8 cellular contexts compared by ENCODE assay signal in the genomic region with DNA sequence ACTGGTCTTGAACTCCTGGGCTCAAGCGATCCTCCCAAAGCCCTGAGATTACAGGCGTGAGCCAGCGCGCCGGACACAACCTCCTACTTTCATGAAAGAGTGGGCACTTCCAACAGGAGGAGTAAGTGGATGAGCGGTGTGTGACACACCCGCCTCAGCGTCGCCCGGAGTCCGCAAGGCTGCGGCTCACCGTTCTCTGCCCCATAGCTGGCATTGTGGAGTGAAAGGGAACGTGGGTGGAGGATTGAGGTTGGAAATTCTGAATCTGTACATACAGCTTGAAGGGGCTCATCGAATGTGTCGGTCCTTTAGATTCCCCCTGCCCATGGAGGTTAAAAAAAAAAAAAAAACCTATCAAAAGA. TPM values are rescaled to one million over a fixed set of nuclear protein-coding genes. Genes with fewer than 3 reads are reported as not detected.
DNase-seq lines count a peak whose midpoint lies in the region; ATAC-seq and TF ChIP-seq lines count a peak whose summit lies in the region.

No MANE protein-coding gene starts in this region.

- CTCF ChIA-PET in activated CD4-positive, alpha-beta memory T cell treated with anti-CD3 and anti-CD28 coated beads, Interleukin-2, amount 10 ng/mL, durations not matched to agents 7 days and 5 days (lab: Charles Lee) = interaction anchor here (0.6 to 1.5 kb wide), 12 partner anchors 25 to 192 kb away, joined by 3 to 15 read pairs (median 3); a partner anchor contains a TSS

- DNase-seq in BE2C (no peak), HK-2 (ENCODE audit: unreplicated experiment) (peak; percentile 81), neural progenitor cell (ENCODE audit: low spot score) (peak; percentile 46), T1000 (lab: John Stamatoyannopoulos, UW) (no peak)
- DNase-seq in activated CD4-positive, alpha-beta memory T cell treated with anti-CD3 and anti-CD28 coated beads, Interleukin-2, amount 10 ng/mL, durations not matched to agents 7 days and 5 days = peak; percentile 21

- H3K4me1 Mint-ChIP-seq in activated CD4-positive, alpha-beta memory T cell treated with anti-CD3 and anti-CD28 coated beads, Interleukin-2, amount 10 ng/mL, durations not matched to agents 7 days and 5 days = peaks cover 9% of the 10 kb centered on the region
- peaks cover 52% of the 10 kb centered on the region for H3K4me1 Mint-ChIP-seq in neural progenitor cell

- H4K20me1 ChIP-seq in neural progenitor cell (ENCODE audit: low read depth) = peaks cover 38% of the 10 kb centered on the region

- 10% methylated on average over 16 of the region's 16 CpGs for WGBS in thymus

- H3K27me3 Mint-ChIP-seq in activated CD4-positive, alpha-beta memory T cell treated with anti-CD3 and anti-CD28 coated beads, Interleukin-2, amount 10 ng/mL, durations not matched to agents 7 days and 5 days = peaks cover 22% of the 10 kb centered on the region
- H3K27me3 Mint-ChIP-seq in neural progenitor cell (ENCODE audit: insufficient read depth, low read depth) = peaks cover 6% of the 10 kb centered on the region

- POLR2A ChIA-PET in activated CD4-positive, alpha-beta memory T cell treated with anti-CD3 and anti-CD28 coated beads, Interleukin-2, amount 10 ng/mL, durations not matched to agents 7 days and 5 days (lab: Charles Lee) = interaction anchor here (0.7 to 1.0 kb wide), 2 partner anchors 11 to 75 kb away, joined by 3 read pairs; no protein-coding TSS in a partner anchor

- ATAC-seq in GM19452 (IDR thresholded peaks at IDR 0.05; ENCODE audit: unreplicated experiment) (peak; percentile 35), esophagus mucosa (peak; percentile 56)

- peaks cover 7% of the 10 kb centered on the region for H3F3A ChIP-seq in neural progenitor cell (ENCODE audit: low read depth)

- no peak overlapping the region for H3K27ac Mint-ChIP-seq in activated CD4-positive, alpha-beta memory T cell treated with anti-CD3 and anti-CD28 coated beads, Interleukin-2, amount 10 ng/mL, durations not matched to agents 7 days and 5 days
- H3K27ac Mint-ChIP-seq in neural progenitor cell = peak overlapping the region; percentile 89

- H3K4me3 ChIP-seq in BE2C (ENCODE audit: low read depth, low read length) (peak overlapping the region; percentile 79), neural progenitor cell (peak overlapping the region; percentile 63), thymus (ENCODE audit: low read length) (peak overlapping the region; percentile 68)

- peak overlapping the region; percentile 69 for H3K4me3 Mint-ChIP-seq in activated CD4-positive, alpha-beta memory T cell treated with anti-CD3 and anti-CD28 coated beads, Interleukin-2, amount 10 ng/mL, durations not matched to agents 7 days and 5 days
- H3K4me3 Mint-ChIP-seq in neural progenitor cell = peak overlapping the region; percentile 88

- H3K4me2 ChIP-seq in neural progenitor cell = peak overlapping the region; percentile 95

- H3K4me1 ChIP-seq in BE2C = peaks cover 26% of the 10 kb centered on the region
- peaks cover 51% of the 10 kb centered on the region for H3K4me1 ChIP-seq in neural progenitor cell
- H3K4me1 ChIP-seq in thymus (ENCODE audit: control insufficient read depth, insufficient read depth, low read length) = no peaks in the 10 kb centered on the region

- peaks cover 44% of the 10 kb centered on the region for H3K79me2 ChIP-seq in neural progenitor cell (ENCODE audit: low read depth)

- H3K36me3 Mint-ChIP-seq in activated CD4-positive, alpha-beta memory T cell treated with anti-CD3 and anti-CD28 coated beads, Interleukin-2, amount 10 ng/mL, durations not matched to agents 7 days and 5 days (ENCODE audit: low read depth) = no peaks in the 10 kb centered on the region
- peaks cover 16% of the 10 kb centered on the region for H3K36me3 Mint-ChIP-seq in neural progenitor cell

- H3K36me3 ChIP-seq in BE2C (no peaks in the 10 kb centered on the region), neural progenitor cell (no peaks in the 10 kb centered on the region), thymus (ENCODE audit: control insufficient read depth, insufficient read depth) (no peaks in the 10 kb centered on the region)

- no peak overlapping the region for H3K27ac ChIP-seq in neural progenitor cell
- no peak overlapping the region for H3K27ac ChIP-seq in thymus (ENCODE audit: low read depth)

- no peak overlapping the region for H3K9ac ChIP-seq in neural progenitor cell

- TF ChIP-seq CTCF in BE2C (IDR thresholded peaks at IDR 0.05; ENCODE audit: low read depth, low read length) = no peak
- no peak for TF ChIP-seq CTCF in neural progenitor cell (IDR thresholded peaks at IDR 0.05)

- H2AFZ ChIP-seq in neural progenitor cell (replicated peaks) = peak overlapping the region; percentile 94

- H3K9me3 ChIP-seq in BE2C (no peaks in the 10 kb centered on the region), neural progenitor cell (ENCODE audit: low read depth) (no peaks in the 10 kb centered on the region), thymus (ENCODE audit: control insufficient read depth) (no peaks in the 10 kb centered on the region)

- H3K27me3 ChIP-seq in BE2C = no peaks in the 10 kb centered on the region
- peaks cover 12% of the 10 kb centered on the region for H3K27me3 ChIP-seq in neural progenitor cell
- H3K27me3 ChIP-seq in thymus (ENCODE audit: control insufficient read depth, insufficient read depth) = no peaks in the 10 kb centered on the region

- H3K9me3 Mint-ChIP-seq in activated CD4-positive, alpha-beta memory T cell treated with anti-CD3 and anti-CD28 coated beads, Interleukin-2, amount 10 ng/mL, durations not matched to agents 7 days and 5 days = no peaks in the 10 kb centered on the region
- H3K9me3 Mint-ChIP-seq in neural progenitor cell = no peaks in the 10 kb centered on the region

RNA-seq across cellular contexts. Expression of a gene that starts 0.5 kb away (rescaled TPM):
- 55.6 TPM for polyA plus RNA-seq in BE2C (2012; ENCODE audit: insufficient read depth, insufficient read length, low read depth)
- 1 to 10 TPM; 4.5 to 5.2 TPM for total RNA-seq in activated CD4-positive, alpha-beta memory T cell treated with anti-CD3 and anti-CD28 coated beads, Interleukin-2, amount 10 ng/mL, durations not matched to agents 7 days and 5 days
- total RNA-seq in esophagus mucosa (209 TPM), neural progenitor cell (ENCODE audit: low replicate concordance) (81.4 and 107 TPM in 2 replicates)
- polyA plus RNA-seq in thymus = 70.8 TPM

RNA-seq across cellular contexts. Expression of a gene that starts 46.3 kb away (rescaled TPM):
- polyA plus RNA-seq in BE2C (2012; ENCODE audit: insufficient read depth, insufficient read length, low read depth) = 29.9 TPM
- 100 to 1,000 TPM; 130 to 136 TPM for total RNA-seq in activated CD4-positive, alpha-beta memory T cell treated with anti-CD3 and anti-CD28 coated beads, Interleukin-2, amount 10 ng/mL, durations not matched to agents 7 days and 5 days
- total RNA-seq in esophagus mucosa (94.6 TPM), neural progenitor cell (ENCODE audit: low replicate concordance) (32.7 and 68.9 TPM in 2 replicates)
- 60.0 TPM for polyA plus RNA-seq in thymus

RNA-seq across cellular contexts. Expression of a gene that starts 51.2 kb away (rescaled TPM):
- 2.1 TPM for polyA plus RNA-seq in BE2C (2012; ENCODE audit: insufficient read depth, insufficient read length, low read depth)
- not detected for total RNA-seq in activated CD4-positive, alpha-beta memory T cell treated with anti-CD3 and anti-CD28 coated beads, Interleukin-2, amount 10 ng/mL, durations not matched to agents 7 days and 5 days
- total RNA-seq in esophagus mucosa (not detected), neural progenitor cell (ENCODE audit: low replicate concordance) (5.8 and 6.9 TPM in 2 replicates)
- 0.52 TPM for polyA plus RNA-seq in thymus

RNA-seq across cellular contexts. Expression of a gene that starts 51.3 kb away (rescaled TPM):
- polyA plus RNA-seq in BE2C (2012; ENCODE audit: insufficient read depth, insufficient read length, low read depth) = not detected
- total RNA-seq in activated CD4-positive, alpha-beta memory T cell treated with anti-CD3 and anti-CD28 coated beads, Interleukin-2, amount 10 ng/mL, durations not matched to agents 7 days and 5 days = not detected
- not detected for total RNA-seq in esophagus mucosa
- total RNA-seq in neural progenitor cell (ENCODE audit: low replicate concordance) = not detected in 2 replicates
- not detected for polyA plus RNA-seq in thymus

Comparison
In these comparisons a context has a peak if more than half of its experiments do, and no peak if none do; other contexts are left out.
1. DNase-seq: peak in HK-2 (single experiment), activated CD4-positive, alpha-beta memory T cell treated with anti-CD3 and anti-CD28 coated beads, Interleukin-2, amount 10 ng/mL, durations not matched to agents 7 days and 5 days (single experiment) and neural progenitor cell (single experiment); none in BE2C (single experiment) and T1000 (single experiment).
2. RNA of a gene that starts 0.5 kb away (total RNA-seq): 209 TPM in esophagus mucosa (single experiment) and 81.4 to 107 TPM in neural progenitor cell; 4.5 to 5.2 TPM in activated CD4-positive, alpha-beta memory T cell treated with anti-CD3 and anti-CD28 coated beads, Interleukin-2, amount 10 ng/mL, durations not matched to agents 7 days and 5 days; every median in the first group is over 10 times any median in the second.
3. Peak in every context shown above with its lines, with median percentiles within 50 percentile points of each other: H3K4me3 ChIP-seq.